In genomic region chr1:96522927-96523326, GRCh38 we compare ENCODE assay signal across 25 cellular contexts.
DNase-seq lines count a peak whose midpoint lies in the region; ATAC-seq and TF ChIP-seq lines count a peak whose summit lies in the region.
"Had no signal": no experiment of that assay in that cellular context is flagged by ENCODE, and none has a peak within 500 bp of the region (broad histone marks: within the 10 kb centered on the region; RNA-seq: fewer than 3 reads in every experiment).

No MANE protein-coding gene starts in this region.

- H3K79me2 ChIP-seq in GM23248 (ENCODE audit: insufficient read depth) (no peaks in the 10 kb centered on the region), smooth muscle cell (ENCODE audit: low read depth) (no peaks in the 10 kb centered on the region)
- H3K79me2 ChIP-seq: parathyroid adenoma had no signal

- H2AFZ ChIP-seq in GM23248, result 0 out of 2 replicates have a peak overlapping the region, but pooled peaks have one; percentile 10
- peak overlapping the region; percentile 19 for H2AFZ ChIP-seq in smooth muscle cell (ENCODE audit: low read depth)
- H2AFZ ChIP-seq: parathyroid adenoma had no signal

- no peaks in the 10 kb centered on the region for H3K9me3 ChIP-seq in GM23248 (ENCODE audit: low read depth)
- peaks cover 8% of the 10 kb centered on the region; the same call in 1 of the 2 replicates for H3K9me3 ChIP-seq in HUES64 (ENCODE audit: insufficient read depth, low read depth, low read length)
- H3K9me3 ChIP-seq in smooth muscle cell (replicated peaks; ENCODE audit: low read depth), result no peaks in the 10 kb centered on the region
- H3K9me3 ChIP-seq in upper lobe of left lung, result peaks cover 0 to under 1% (median 0%) of the 10 kb centered on the region in 4 donors
- H3K9me3 ChIP-seq in left ventricle myocardium inferior (replicated peaks), result peaks cover 3% of the 10 kb centered on the region

- intact Hi-C loops in left ventricle myocardium inferior (cut with micrococcal nuclease), result no loop called here

- 88 to 94% methylated on average over 1 of the region's 1 CpG for WGBS in GM23248 (ENCODE audit: low coverage in 1 of 2, low lambda C conversion rate in 2 of 2, missing lambda C conversion rate in 2 of 2), 2 experiments
- WGBS in HUES64, result 60% methylated on average over 1 of the region's 1 CpG
- WGBS in smooth muscle cell (ENCODE audit: low lambda C conversion rate), result 72% methylated on average over 1 of the region's 1 CpG
- WGBS in upper lobe of left lung, 2 donors, result 86 to 90% methylated on average over 1 of the region's 1 CpG

- H3F3A ChIP-seq in GM23248 (ENCODE audit: insufficient read depth), result peaks cover 25% of the 10 kb centered on the region
- H3F3A ChIP-seq in smooth muscle cell (ENCODE audit: low read depth), result no peaks in the 10 kb centered on the region

- no peak overlapping the region for H3K4me3 ChIP-seq in GM23248
- no peak overlapping the region for H3K4me3 ChIP-seq in HUES64 (ENCODE audit: low read length)
- H3K4me3 ChIP-seq in smooth muscle cell, result no peak overlapping the region
- H3K4me3 ChIP-seq in upper lobe of left lung, result no peak overlapping the region
- no peak overlapping the region for H3K4me3 ChIP-seq in left ventricle myocardium inferior

- H3K9ac ChIP-seq in GM23248 (no peak overlapping the region), HUES64 (ENCODE audit: low read depth, low read length) (no peak overlapping the region), smooth muscle cell (ENCODE audit: low read depth) (no peak overlapping the region)
- H3K9ac ChIP-seq: parathyroid adenoma had no signal

- no peaks in the 10 kb centered on the region for H3K36me3 ChIP-seq in GM23248 (ENCODE audit: low read depth)
- H3K36me3 ChIP-seq in HUES64 (ENCODE audit: insufficient read depth, low read length), result no peaks in the 10 kb centered on the region
- H3K36me3 ChIP-seq in smooth muscle cell (ENCODE audit: low read depth), result no peaks in the 10 kb centered on the region
- H3K36me3 ChIP-seq in upper lobe of left lung, result no peaks in the 10 kb centered on the region
- H3K36me3 ChIP-seq in left ventricle myocardium inferior, result no peaks in the 10 kb centered on the region

- no peaks in the 10 kb centered on the region for H3K9me2 ChIP-seq in GM23248 (ENCODE audit: insufficient read depth)

- DNase-seq in GM23248 (no peak), fibroblast of peridontal ligament (ENCODE audit: extremely low read depth) (peak; percentile 19), smooth muscle cell (lab: John Stamatoyannopoulos, UW; ENCODE audit: unreplicated experiment) (no peak), upper lobe of left lung (no peak), NOMO-1 treated with dmso at 0.1 percent for 144 hours (lab: John Stamatoyannopoulos, UW; ENCODE audit: unreplicated experiment) (no peak), left ventricle myocardium inferior (no peak)
- DNase-seq: activated CD4-positive, alpha-beta memory T cell treated with anti-CD3 and anti-CD28 coated beads for 36 hours; activated CD4-positive, CD25-positive, alpha-beta regulatory T cell treated with anti-CD3 and anti-CD28 coated beads, Interleukin-2, amount 50 U/mL, for 72 hours; activated CD8-positive, alpha-beta memory T cell treated with anti-CD3 and anti-CD28 coated beads, Interleukin-2, amount 50 U/mL, for 48 hours; amygdala; C1 segment of cervical spinal cord; Calu3; DND-41; effector CD4-positive, alpha-beta T cell; H7; NCI-H1105 treated with DMSO at 0.1 percent for 48 hours; NCI-H1930; NCI-H748 treated with DMSO at 0.1 percent for 48 hours; nephron progenitor cell; right cardiac atrium; stimulated activated CD4-positive, alpha-beta T cell treated with anti-CD3 and anti-CD28 coated beads, Interleukin-2, amount 100 ng/mL, for 48 hours; T-helper 1 cell had no signal

- H3K4me1 ChIP-seq in GM23248 (ENCODE audit: insufficient read depth) (peaks cover 25% of the 10 kb centered on the region), HUES64 (ENCODE audit: insufficient read depth, low read length) (peaks cover 48% of the 10 kb centered on the region), smooth muscle cell (ENCODE audit: low read depth) (peaks cover 13% of the 10 kb centered on the region), upper lobe of left lung (no peaks in the 10 kb centered on the region), left ventricle myocardium inferior (no peaks in the 10 kb centered on the region)
- H3K4me1 ChIP-seq: parathyroid adenoma had no signal

- H3K4me2 ChIP-seq in GM23248 (ENCODE audit: unreplicated experiment) (peak overlapping the region; percentile 19), smooth muscle cell (no peak overlapping the region)

- no peak for ATAC-seq in upper lobe of left lung (ENCODE audit: low FRiP score in 2 of 2)
- ATAC-seq: right cardiac atrium had no signal

- H3K27ac ChIP-seq in GM23248 (no peak overlapping the region), HUES64 (ENCODE audit: low read depth, low read length) (peak overlapping the region; percentile 84), smooth muscle cell (ENCODE audit: low read depth) (no peak overlapping the region), upper lobe of left lung (no peak overlapping the region), left ventricle myocardium inferior (replicated peaks) (no peak overlapping the region)
- H3K27ac ChIP-seq: parathyroid adenoma, RWPE1 had no signal

- H3K27me3 ChIP-seq in GM23248 (replicated peaks; ENCODE audit: insufficient read depth) (no peaks in the 10 kb centered on the region), HUES64 (ENCODE audit: insufficient read depth, low read length) (no peaks in the 10 kb centered on the region), smooth muscle cell (ENCODE audit: low read depth) (no peaks in the 10 kb centered on the region), upper lobe of left lung (no peaks in the 10 kb centered on the region), left ventricle myocardium inferior (ENCODE audit: low read depth) (no peaks in the 10 kb centered on the region)

- no peak for TF ChIP-seq EP300 in upper lobe of left lung (IDR thresholded peaks at IDR 0.05)

- in situ Hi-C loops in GM23248 (cut with MboI), result no loop called here

- TF ChIP-seq POLR2A in upper lobe of left lung (IDR thresholded peaks at IDR 0.05), result no peak

- TF ChIP-seq CTCF in smooth muscle cell (IDR thresholded peaks at IDR 0.05; ENCODE audit: borderline replicate concordance, insufficient read depth, poor library complexity, severe bottlenecking), result no peak
- no peak for TF ChIP-seq CTCF in upper lobe of left lung (IDR thresholded peaks at IDR 0.05)
- no peak for TF ChIP-seq CTCF in left ventricle myocardium inferior (IDR thresholded peaks at IDR 0.05; ENCODE audit: borderline replicate concordance)

- H4K20me1 ChIP-seq in GM23248 (ENCODE audit: insufficient read depth) (no peaks in the 10 kb centered on the region), smooth muscle cell (ENCODE audit: low read depth) (no peaks in the 10 kb centered on the region)
